Comparison of ENCODE assay signal across 17 cellular contexts in the genomic region with DNA sequence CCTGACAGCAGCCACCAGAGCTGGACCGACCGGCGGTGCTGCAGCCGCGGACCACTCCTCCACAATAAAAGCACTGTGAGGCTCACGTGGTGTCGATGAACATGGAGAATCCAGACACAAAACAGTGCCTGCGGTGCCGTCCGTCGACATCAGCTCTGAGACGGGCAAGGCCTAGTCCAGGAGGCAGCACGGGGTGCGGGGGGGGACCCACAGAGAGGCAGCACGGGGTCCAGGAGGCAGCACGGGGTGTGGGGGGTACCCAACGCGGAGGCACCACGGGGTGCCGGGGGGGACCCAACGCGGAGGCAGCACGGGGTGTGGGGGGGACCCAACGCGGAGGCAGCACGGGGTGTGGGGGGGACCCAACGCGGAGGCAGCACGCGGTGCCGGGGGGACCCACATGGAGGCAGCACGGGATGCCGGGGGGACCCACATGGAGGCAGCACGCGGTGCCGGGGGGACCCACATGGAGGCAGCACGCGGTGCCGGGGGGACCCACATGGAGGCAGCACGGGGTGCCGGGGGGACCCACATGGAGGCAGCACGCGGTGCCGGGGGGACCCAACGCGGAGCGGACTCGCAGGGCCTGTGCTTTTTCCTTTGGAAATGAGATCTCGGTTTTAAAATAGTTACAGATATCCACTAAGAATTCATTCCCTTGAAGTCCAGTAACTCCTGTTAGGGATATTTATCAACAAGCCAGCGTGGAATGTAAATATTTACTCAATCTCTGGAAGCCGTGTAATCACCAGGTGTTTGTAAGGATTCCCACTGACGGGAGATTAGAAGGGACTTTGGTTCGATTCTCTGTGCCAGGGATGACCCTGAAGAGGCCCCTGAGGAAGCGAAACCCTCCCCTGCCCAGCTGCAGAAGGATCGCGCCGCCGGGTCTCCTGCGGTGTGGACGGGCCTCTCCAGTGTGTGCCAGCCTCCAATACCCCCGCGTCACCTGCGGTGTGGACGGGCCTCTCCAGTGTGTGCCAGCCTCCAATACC. TPM values are rescaled to one million over a fixed set of nuclear protein-coding genes. Genes with fewer than 3 reads are reported as not detected.
DNase-seq lines count a peak whose midpoint lies in the region; TF ChIP-seq lines count a peak whose summit lies in the region.
"Had no signal": no experiment of that assay in that cellular context is flagged by ENCODE, and none has a peak within 500 bp of the region (broad histone marks: within the 10 kb centered on the region; RNA-seq: fewer than 3 reads in every experiment).

No MANE protein-coding gene starts in this region.

- no peaks in the 10 kb centered on the region for H3K27me3 Mint-ChIP-seq in Caco-2 (ENCODE audit: insufficient read depth, unreplicated experiment)
- H3K27me3 Mint-ChIP-seq: activated naive CD4-positive, alpha-beta T cell treated with anti-CD3 and anti-CD28 coated beads, Interleukin-2, amount 50 U/mL, for 24 hours had no signal

- no peaks in the 10 kb centered on the region for H3K9me2 ChIP-seq in GM23248 (ENCODE audit: insufficient read depth)

- H3K27ac ChIP-seq in osteoblast (ENCODE audit: low read depth, low read length) (no peak overlapping the region), GM23248 (no peak overlapping the region)
- H3K27ac ChIP-seq: heart right ventricle, SJSA1 had no signal

- intact Hi-C loops in Caco-2 (cut with micrococcal nuclease; ENCODE audit: unreplicated experiment), result no loop called here

- CTCF ChIA-PET in Caco-2 (lab: Charles Lee), result no interaction called here

- no peak overlapping the region for H2AFZ ChIP-seq in osteoblast (ENCODE audit: low read length)
- no peak overlapping the region for H2AFZ ChIP-seq in GM23248

- H3K4me1 ChIP-seq in Caco-2 (0 out of 2 replicates have a peak, but pooled peaks cover 4% of the 10 kb centered on the region), osteoblast (ENCODE audit: insufficient read depth, low read length) (peaks cover 31% of the 10 kb centered on the region), GM23248 (ENCODE audit: insufficient read depth) (peaks cover 21% of the 10 kb centered on the region)

- H3K27ac Mint-ChIP-seq in Caco-2 (ENCODE audit: unreplicated experiment), result peak overlapping the region; percentile 39
- H3K27ac Mint-ChIP-seq: activated naive CD4-positive, alpha-beta T cell treated with anti-CD3 and anti-CD28 coated beads, Interleukin-2, amount 50 U/mL, for 24 hours; effector memory CD8-positive, alpha-beta T cell; naive B cell had no signal

- H3K36me3 Mint-ChIP-seq in Caco-2 (ENCODE audit: insufficient read depth, unreplicated experiment), result no peaks in the 10 kb centered on the region
- H3K36me3 Mint-ChIP-seq: CD4-positive, CD25-positive, alpha-beta regulatory T cell had no signal

- 94 to 97% methylated on average over 29 to 52 of the region's 64 CpGs for WGBS in GM23248 (ENCODE audit: low coverage in 1 of 2, low lambda C conversion rate in 2 of 2, missing lambda C conversion rate in 2 of 2), 2 experiments

- no peak overlapping the region for H3K9ac ChIP-seq in GM23248

- H3K9me3 ChIP-seq in Caco-2 (peaks cover 8% of the 10 kb centered on the region; the same call in 1 of the 2 replicates), osteoblast (ENCODE audit: low read depth, low read length) (no peaks in the 10 kb centered on the region), GM23248 (ENCODE audit: low read depth) (no peaks in the 10 kb centered on the region)

- in situ Hi-C loops in GM23248 (cut with MboI), result no loop called here

- no peaks in the 10 kb centered on the region for H3K36me3 ChIP-seq in Caco-2 (ENCODE audit: control insufficient read depth, insufficient read depth, low read length)
- H3K36me3 ChIP-seq in osteoblast (ENCODE audit: insufficient read depth, low read length), result no peaks in the 10 kb centered on the region
- no peaks in the 10 kb centered on the region for H3K36me3 ChIP-seq in GM23248 (ENCODE audit: low read depth)
- H3K36me3 ChIP-seq: heart right ventricle, SJSA1 had no signal

- no peak for TF ChIP-seq CTCF in Caco-2 (IDR thresholded peaks at IDR 0.05; ENCODE audit: insufficient read depth in 1 of 2, low read depth in 1 of 2, low read length in 1 of 2, severe bottlenecking in 1 of 2, unreplicated experiment in 1 of 2)
- no peak for TF ChIP-seq CTCF in fibroblast of villous mesenchyme (IDR thresholded peaks at IDR 0.05; ENCODE audit: insufficient read depth, low read depth, low read length)
- no peak for TF ChIP-seq CTCF in osteoblast (IDR thresholded peaks at IDR 0.05; ENCODE audit: extremely low read depth, low read depth, low read length)

- BruUV-seq in Caco-2 (replicated peaks; lab: Mats Ljungman, UMichigan), result no TSS peak

- no peaks in the 10 kb centered on the region for H3K79me2 ChIP-seq in osteoblast (ENCODE audit: insufficient read depth, low read length)
- no peaks in the 10 kb centered on the region for H3K79me2 ChIP-seq in GM23248 (ENCODE audit: insufficient read depth)

- peaks cover 17% of the 10 kb centered on the region for H3F3A ChIP-seq in GM23248 (ENCODE audit: insufficient read depth)

- H3K27me3 ChIP-seq in Caco-2 (replicated peaks; ENCODE audit: control insufficient read depth, insufficient read depth, low read length) (no peaks in the 10 kb centered on the region), osteoblast (ENCODE audit: insufficient read depth, low read length) (no peaks in the 10 kb centered on the region), GM23248 (replicated peaks; ENCODE audit: insufficient read depth) (no peaks in the 10 kb centered on the region)
- H3K27me3 ChIP-seq: heart right ventricle, SJSA1 had no signal

- H3K4me3 ChIP-seq in Caco-2 (ENCODE audit: low read depth, low read length), result no peak overlapping the region
- no peak overlapping the region for H3K4me3 ChIP-seq in fibroblast of villous mesenchyme (ENCODE audit: low read depth, low read length)
- no peak overlapping the region for H3K4me3 ChIP-seq in osteoblast (ENCODE audit: insufficient read depth, low read length)
- no peak overlapping the region for H3K4me3 ChIP-seq in GM23248
- H3K4me3 ChIP-seq: heart right ventricle, lung, SJSA1 had no signal

- no peaks in the 10 kb centered on the region for H4K20me1 ChIP-seq in osteoblast (ENCODE audit: insufficient read depth, low read length)
- H4K20me1 ChIP-seq in GM23248 (ENCODE audit: insufficient read depth), result no peaks in the 10 kb centered on the region

- DNase-seq in Caco-2 (peak in 1 of 2 experiments; percentile 49), NCI-H1092 (lab: John Stamatoyannopoulos, UW) (peak; percentile 73), fibroblast of villous mesenchyme (ENCODE audit: low read depth) (peak; percentile 97), osteoblast (ENCODE audit: insufficient read length, low spot score, missing footprints) (peak; percentile 38), GM23248 (no peak), SKM-1 (lab: John Stamatoyannopoulos, UW; ENCODE audit: unreplicated experiment) (no peak), Kasumi-1 (lab: John Stamatoyannopoulos, UW) (no peak)
- DNase-seq in activated T-cell treated with anti-CD3 and anti-CD28 coated beads, Interleukin-2, amount 50 U/mL, for 48 hours, result no peak
- DNase-seq: CD4-positive, CD25-positive, alpha-beta regulatory T cell; effector memory CD8-positive, alpha-beta T cell; naive B cell; NCI-H1105 treated with DMSO at 0.1 percent for 48 hours; NCI-H82 had no signal

- no peak overlapping the region for H3K4me2 ChIP-seq in osteoblast (ENCODE audit: insufficient read depth, low read length)
- no peak overlapping the region for H3K4me2 ChIP-seq in GM23248 (ENCODE audit: unreplicated experiment)

- peaks cover 13% of the 10 kb centered on the region for H3K9me3 Mint-ChIP-seq in Caco-2 (ENCODE audit: unreplicated experiment)

- POLR2A ChIA-PET in Caco-2 (lab: Charles Lee), result no interaction called here

- H3K4me3 Mint-ChIP-seq in Caco-2 (ENCODE audit: unreplicated experiment), result no peak overlapping the region
- H3K4me3 Mint-ChIP-seq: activated naive CD4-positive, alpha-beta T cell treated with anti-CD3 and anti-CD28 coated beads, Interleukin-2, amount 50 U/mL, for 24 hours; CD4-positive, CD25-positive, alpha-beta regulatory T cell; effector memory CD8-positive, alpha-beta T cell; naive B cell had no signal

- no peaks in the 10 kb centered on the region for H3K4me1 Mint-ChIP-seq in Caco-2 (ENCODE audit: low read depth, unreplicated experiment)
- H3K4me1 Mint-ChIP-seq: activated naive CD4-positive, alpha-beta T cell treated with anti-CD3 and anti-CD28 coated beads, Interleukin-2, amount 50 U/mL, for 24 hours; CD4-positive, CD25-positive, alpha-beta regulatory T cell; naive B cell had no signal

RNA-seq across cellular contexts. Expression of gene COL6A1, which starts 52.1 kb away (rescaled TPM):
- 31.9 and 33.4 TPM in 2 replicates for total RNA-seq in Caco-2 (2022)
- 538 and 819 TPM in 2 replicates for total RNA-seq in fibroblast of villous mesenchyme
- total RNA-seq in osteoblast, result 1,531 and 1,612 TPM in 2 replicates
- 1,783 and 1,897 TPM in 2 replicates for total RNA-seq in GM23248 (2014; rRNA removed; shearing (Covaris generic))
- 685 and 707 TPM in 2 replicates for polyA plus RNA-seq in GM23248 (2016; fragmentation: Nextera tagmentation; extraction: Ambion mirVana)

Comparison
In these comparisons a context has a peak if more than half of its experiments do, and no peak if none do; other contexts are left out.
1. DNase-seq: peak in NCI-H1092 (single experiment), fibroblast of villous mesenchyme (single experiment) and osteoblast (single experiment); none in GM23248 (single experiment), SKM-1 (single experiment), Kasumi-1 (0 of 2) and activated T-cell treated with anti-CD3 and anti-CD28 coated beads, Interleukin-2, amount 50 U/mL, for 48 hours (0 of 2).
2. RNA of gene COL6A1, which starts 52.1 kb away (total RNA-seq): 1,783 to 1,897 TPM in GM23248, 1,531 to 1,612 TPM in osteoblast and 538 to 819 TPM in fibroblast of villous mesenchyme; 31.9 to 33.4 TPM in Caco-2; every median in the first group is over 10 times any median in the second.